ENCODE assay signal across 18 cellular contexts in genomic region chrX:12910851-12911461, GRCh38. TPM values are rescaled to one million over a fixed set of nuclear protein-coding genes. Genes with fewer than 3 reads are reported as not detected.
"Had no signal": no experiment of that assay in that cellular context is flagged by ENCODE, and none has a peak within 500 bp of the region (broad histone marks: within the 10 kb centered on the region; RNA-seq: fewer than 3 reads in every experiment).

No MANE protein-coding gene starts in this region.

- H3K27me3 Mint-ChIP-seq: activated T-helper 17 cell treated with anti-CD3 and anti-CD28 coated beads, Interleukin-2, amount 50 U/mL, for 72 hours; naive thymus-derived CD8-positive, alpha-beta T cell; type B pancreatic cell had no signal

- H3K4me3 ChIP-seq: esophagus squamous epithelium, lung, mucosa of descending colon had no signal

- H3K27ac Mint-ChIP-seq: activated CD4-positive, alpha-beta memory T cell treated with anti-CD3 and anti-CD28 coated beads, Interleukin-2, amount 10 ng/mL, durations not matched to agents 7 days and 5 days; activated naive CD4-positive, alpha-beta T cell treated with anti-CD3 and anti-CD28 coated beads for 36 hours; activated T-helper 17 cell treated with anti-CD3 and anti-CD28 coated beads, Interleukin-2, amount 50 U/mL, for 72 hours; type B pancreatic cell had no signal

- H3K4me1 Mint-ChIP-seq: activated CD4-positive, alpha-beta memory T cell treated with anti-CD3 and anti-CD28 coated beads, Interleukin-2, amount 10 ng/mL, durations not matched to agents 7 days and 5 days; activated T-helper 17 cell treated with anti-CD3 and anti-CD28 coated beads, Interleukin-2, amount 50 U/mL, for 72 hours had no signal

- H3K9me3 Mint-ChIP-seq: activated CD4-positive, alpha-beta memory T cell treated with anti-CD3 and anti-CD28 coated beads, Interleukin-2, amount 10 ng/mL, durations not matched to agents 7 days and 5 days; activated naive CD4-positive, alpha-beta T cell treated with anti-CD3 and anti-CD28 coated beads for 36 hours; activated T-helper 17 cell treated with anti-CD3 and anti-CD28 coated beads, Interleukin-2, amount 50 U/mL, for 72 hours had no signal

- DNase-seq: activated CD4-positive, alpha-beta memory T cell treated with anti-CD3 and anti-CD28 coated beads, Interleukin-2, amount 10 ng/mL, durations not matched to agents 7 days and 5 days; activated CD4-positive, alpha-beta T cell treated with anti-CD3 and anti-CD28 coated beads for 1 hour; activated CD8-positive, alpha-beta memory T cell treated with anti-CD3 and anti-CD28 coated beads, Interleukin-2, amount 50 U/mL, for 48 hours; activated naive CD4-positive, alpha-beta T cell treated with anti-CD3 and anti-CD28 coated beads for 36 hours; amniotic stem cell; brain microvascular endothelial cell; esophagus squamous epithelium; foreskin keratinocyte; head of caudate nucleus; left cardiac atrium; mucosa of descending colon; naive thymus-derived CD8-positive, alpha-beta T cell; posterior cingulate gyrus; right cardiac atrium had no signal

- H3K27me3 ChIP-seq: brain microvascular endothelial cell, esophagus squamous epithelium, foreskin keratinocyte had no signal

- H3K36me3 Mint-ChIP-seq: naive thymus-derived CD8-positive, alpha-beta T cell; type B pancreatic cell had no signal

- H3K27ac ChIP-seq: brain microvascular endothelial cell, esophagus squamous epithelium, foreskin keratinocyte had no signal

- H3K4me1 ChIP-seq: esophagus squamous epithelium, foreskin keratinocyte had no signal

- H3K36me3 ChIP-seq: brain microvascular endothelial cell, esophagus squamous epithelium had no signal

- H3K9me3 ChIP-seq: esophagus squamous epithelium, mucosa of descending colon had no signal

- H3K4me3 Mint-ChIP-seq: activated CD4-positive, alpha-beta memory T cell treated with anti-CD3 and anti-CD28 coated beads, Interleukin-2, amount 10 ng/mL, durations not matched to agents 7 days and 5 days; activated naive CD4-positive, alpha-beta T cell treated with anti-CD3 and anti-CD28 coated beads for 36 hours; activated T-helper 17 cell treated with anti-CD3 and anti-CD28 coated beads, Interleukin-2, amount 50 U/mL, for 72 hours; type B pancreatic cell had no signal

RNA-seq across cellular contexts. Expression of gene TLR8, which starts 4.5 kb away (rescaled TPM):
- total RNA-seq: activated CD4-positive, alpha-beta memory T cell treated with anti-CD3 and anti-CD28 coated beads, Interleukin-2, amount 10 ng/mL, durations not matched to agents 7 days and 5 days; activated naive CD4-positive, alpha-beta T cell treated with anti-CD3 and anti-CD28 coated beads for 36 hours; activated T-helper 17 cell treated with anti-CD3 and anti-CD28 coated beads, Interleukin-2, amount 50 U/mL, for 72 hours; chondrocyte; foreskin keratinocyte had no signal

RNA-seq across cellular contexts. Expression of gene TLR7, which starts 44.1 kb away (rescaled TPM):
- total RNA-seq: activated CD4-positive, alpha-beta memory T cell treated with anti-CD3 and anti-CD28 coated beads, Interleukin-2, amount 10 ng/mL, durations not matched to agents 7 days and 5 days; activated T-helper 17 cell treated with anti-CD3 and anti-CD28 coated beads, Interleukin-2, amount 50 U/mL, for 72 hours; chondrocyte; foreskin keratinocyte had no signal
